8 cellular contexts compared by ENCODE assay signal in the genomic region with DNA sequence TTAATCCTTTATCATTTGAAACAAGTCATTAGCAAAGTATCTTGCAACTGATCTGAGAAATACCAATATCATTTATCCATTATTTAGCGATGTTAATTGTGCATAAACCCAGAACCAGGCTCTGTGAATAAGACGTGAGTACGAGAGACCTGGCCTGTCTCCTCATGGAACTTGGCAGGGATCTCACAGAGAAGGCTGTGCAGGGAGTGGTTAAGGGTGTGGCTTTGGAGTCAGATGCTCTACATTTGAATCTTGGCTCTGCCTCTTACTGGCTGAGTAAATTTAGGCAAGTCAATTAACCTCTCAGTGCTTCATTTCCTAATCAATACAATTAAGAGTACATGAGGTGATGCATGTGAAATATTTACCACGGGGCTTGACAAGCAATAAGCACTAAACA.
"Had no signal": no experiment of that assay in that cellular context is flagged by ENCODE, and none has a peak within 500 bp of the region (broad histone marks: within the 10 kb centered on the region; RNA-seq: fewer than 3 reads in every experiment).

No MANE protein-coding gene starts in this region.

- H3K36me3 ChIP-seq: left ventricle myocardium inferior had no signal

- H3K9me3 ChIP-seq: left ventricle myocardium inferior, testis had no signal

- H3K27ac ChIP-seq: left ventricle myocardium inferior, testis had no signal

- H3K4me3 ChIP-seq: left ventricle myocardium inferior, testis had no signal

- H3K27me3 ChIP-seq: testis had no signal

- DNase-seq: activated CD4-positive, alpha-beta memory T cell treated with anti-CD3 and anti-CD28 coated beads for 36 hours; activated CD8-positive, alpha-beta memory T cell treated with anti-CD3 and anti-CD28 coated beads, Interleukin-2, amount 50 U/mL, for 4 hours; activated naive CD4-positive, alpha-beta T cell treated with Interleukin-2 at 50 U/mL for 16 hours; left ventricle myocardium inferior; mesendoderm; stimulated activated CD4-positive, alpha-beta T cell treated with anti-CD3 and anti-CD28 coated beads, Interleukin-4, amount 100 ng/mL, for 24 hours; T-helper 9 cell; testis had no signal

- H3K4me1 ChIP-seq: left ventricle myocardium inferior, testis had no signal
